16 cellular contexts compared by ENCODE assay signal in the genomic region with DNA sequence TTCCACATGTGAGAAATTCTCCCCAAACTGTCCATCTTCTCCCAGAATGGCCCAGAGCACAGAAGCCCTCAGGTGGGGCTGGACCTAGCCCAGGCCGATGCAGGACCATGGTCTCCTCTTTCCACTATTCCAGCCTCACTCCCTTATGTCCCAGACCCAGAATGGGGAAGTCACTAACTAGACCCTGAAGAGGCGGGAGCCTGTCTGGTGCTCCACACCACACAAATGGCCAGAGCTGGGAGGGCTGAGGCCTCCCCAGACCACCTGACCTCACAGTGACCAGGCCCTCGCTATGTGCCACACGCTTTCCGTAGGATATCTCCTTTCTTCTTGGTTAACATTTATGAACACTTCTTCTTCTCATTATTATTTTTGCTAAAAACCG. TPM values are rescaled to one million over a fixed set of nuclear protein-coding genes. Genes with fewer than 3 reads are reported as not detected.
DNase-seq lines count a peak whose midpoint lies in the region; ATAC-seq and TF ChIP-seq lines count a peak whose summit lies in the region.
"Had no signal": no experiment of that assay in that cellular context is flagged by ENCODE, and none has a peak within 500 bp of the region (broad histone marks: within the 10 kb centered on the region; RNA-seq: fewer than 3 reads in every experiment).

No MANE protein-coding gene starts in this region.

- peaks cover 62 to 83% (median 79%) of the 10 kb centered on the region in 10 experiments for H3K4me1 ChIP-seq in BLaER1 treated with 17β-estradiol and CSF1 and Interleukin-3, amounts not matched to agents 10 nM and 100 nM
- peaks cover 7 to 32% (median 23%) of the 10 kb centered on the region in 6 donors for H3K4me1 ChIP-seq in spleen

- peaks cover 2% of the 10 kb centered on the region for H3K36me3 Mint-ChIP-seq in activated CD4-positive, alpha-beta T cell treated with anti-CD3 and anti-CD28 coated beads, Interleukin-2, amount 10 ng/mL, durations not matched to agents 7 days and 5 days (ENCODE audit: low read depth)
- peaks cover 85% of the 10 kb centered on the region for H3K36me3 Mint-ChIP-seq in activated T-helper 17 cell treated with anti-CD3 and anti-CD28 coated beads, Interleukin-2, amount 50 U/mL, for 72 hours (ENCODE audit: low read depth)

- H3K4me1 Mint-ChIP-seq in activated CD4-positive, alpha-beta T cell treated with anti-CD3 and anti-CD28 coated beads, Interleukin-2, amount 10 ng/mL, durations not matched to agents 7 days and 5 days = peaks cover 4% of the 10 kb centered on the region
- H3K4me1 Mint-ChIP-seq in activated T-helper 17 cell treated with anti-CD3 and anti-CD28 coated beads, Interleukin-2, amount 50 U/mL, for 72 hours = peaks cover 16% of the 10 kb centered on the region

- H3K27me3 Mint-ChIP-seq in activated CD4-positive, alpha-beta T cell treated with anti-CD3 and anti-CD28 coated beads, Interleukin-2, amount 10 ng/mL, durations not matched to agents 7 days and 5 days = no peaks in the 10 kb centered on the region
- no peaks in the 10 kb centered on the region for H3K27me3 Mint-ChIP-seq in activated T-helper 17 cell treated with anti-CD3 and anti-CD28 coated beads, Interleukin-2, amount 50 U/mL, for 72 hours

- H3K4me3 Mint-ChIP-seq in activated CD4-positive, alpha-beta T cell treated with anti-CD3 and anti-CD28 coated beads, Interleukin-2, amount 10 ng/mL, durations not matched to agents 7 days and 5 days = no peak overlapping the region
- no peak overlapping the region for H3K4me3 Mint-ChIP-seq in activated T-helper 17 cell treated with anti-CD3 and anti-CD28 coated beads, Interleukin-2, amount 50 U/mL, for 72 hours

- TF ChIP-seq CTCF in spleen (IDR thresholded peaks at IDR 0.05 in 8 of 11, conservative IDR thresholded peaks at IDR 0.05 in 3 of 11) = no peak

- no peaks in the 10 kb centered on the region for H3K9me3 ChIP-seq in BLaER1 treated with 17β-estradiol and CSF1 and Interleukin-3, amounts not matched to agents 10 nM and 100 nM (replicated peaks in 1 of 11)
- no peaks in the 10 kb centered on the region for H3K9me3 ChIP-seq in spleen

- no peak for TF ChIP-seq POLR2A in spleen (IDR thresholded peaks at IDR 0.05)

- peaks cover 0 to 30% (median 7%) of the 10 kb centered on the region in 11 experiments; a peak in 10 of 22 replicates for H3K36me3 ChIP-seq in BLaER1 treated with 17β-estradiol and CSF1 and Interleukin-3, amounts not matched to agents 10 nM and 100 nM
- peaks cover 0 to 26% (median 0%) of the 10 kb centered on the region in 6 donors for H3K36me3 ChIP-seq in spleen

- H3K9ac ChIP-seq in BLaER1 treated with 17β-estradiol and CSF1 and Interleukin-3, amounts not matched to agents 10 nM and 100 nM = no peak overlapping the region

- POLR2A ChIA-PET in activated CD4-positive, alpha-beta T cell treated with anti-CD3 and anti-CD28 coated beads, Interleukin-2, amount 10 ng/mL, durations not matched to agents 7 days and 5 days (lab: Charles Lee) = no interaction called here

- 78 to 100% (median 94%) methylated on average over 6 of the region's 6 CpGs for WGBS in spleen, 5 donors

- no peaks in the 10 kb centered on the region for H3K9me3 Mint-ChIP-seq in activated CD4-positive, alpha-beta T cell treated with anti-CD3 and anti-CD28 coated beads, Interleukin-2, amount 10 ng/mL, durations not matched to agents 7 days and 5 days
- H3K9me3 Mint-ChIP-seq in activated T-helper 17 cell treated with anti-CD3 and anti-CD28 coated beads, Interleukin-2, amount 50 U/mL, for 72 hours = no peaks in the 10 kb centered on the region

- H3K27me3 ChIP-seq in BLaER1 treated with 17β-estradiol and CSF1 and Interleukin-3, amounts not matched to agents 10 nM and 100 nM = no peaks in the 10 kb centered on the region
- no peaks in the 10 kb centered on the region for H3K27me3 ChIP-seq in spleen (replicated peaks in 1 of 7)

- H3K27ac ChIP-seq in BLaER1 treated with 17β-estradiol and CSF1 and Interleukin-3, amounts not matched to agents 10 nM and 100 nM = peak overlapping the region in 3 of 11 experiments; percentile 10 to 84 (median 83); a peak in 3 of 22 replicates
- no peak overlapping the region for H3K27ac ChIP-seq in spleen

- ATAC-seq in activated T-helper 17 cell treated with anti-CD3 and anti-CD28 coated beads, Interleukin-2, amount 50 U/mL, for 72 hours (replicated peaks) = no peak
- no peak for ATAC-seq in HG02981 (IDR thresholded peaks at IDR 0.05; ENCODE audit: unreplicated experiment)
- ATAC-seq: GM12878 had no signal

- intact Hi-C loops in spleen (cut with DNase I; ENCODE audit: low total_unique reads) = no loop called here

- DNase-seq in activated CD4-positive, alpha-beta T cell treated with anti-CD3 and anti-CD28 coated beads, Interleukin-2, amount 10 ng/mL, durations not matched to agents 7 days and 5 days = no peak
- DNase-seq in activated CD4-positive, alpha-beta T cell treated with anti-CD3 and anti-CD28 coated beads, Interleukin-2, amount 50 U/mL, for 4 hours = no peak
- peak; percentile 30 for DNase-seq in spleen
- no peak for DNase-seq in NCI-H1436 treated with DMSO at 0.1 percent for 48 hours (lab: John Stamatoyannopoulos, UW)
- DNase-seq in AG08395 (ENCODE audit: low spot score) = no peak
- DNase-seq: C1 segment of cervical spinal cord, GDM1, KBM-7, NCI-H146, NCI-H2081, NCI-H510A, NCI-H774 had no signal

- CTCF ChIA-PET in activated CD4-positive, alpha-beta T cell treated with anti-CD3 and anti-CD28 coated beads, Interleukin-2, amount 10 ng/mL, durations not matched to agents 7 days and 5 days (lab: Charles Lee) = no interaction called here

- H3K4me3 ChIP-seq in BLaER1 treated with 17β-estradiol and CSF1 and Interleukin-3, amounts not matched to agents 10 nM and 100 nM = no peak overlapping the region
- no peak overlapping the region for H3K4me3 ChIP-seq in spleen
- H3K4me3 ChIP-seq: GM12878 had no signal

- H3K4me2 ChIP-seq in BLaER1 treated with 17β-estradiol and CSF1 and Interleukin-3, amounts not matched to agents 10 nM and 100 nM = peak overlapping the region in 9 of 11 experiments; percentile 79 to 96 (median 90); a peak in 17 of 22 replicates

- peak overlapping the region; percentile 2 for H3K27ac Mint-ChIP-seq in activated CD4-positive, alpha-beta T cell treated with anti-CD3 and anti-CD28 coated beads, Interleukin-2, amount 10 ng/mL, durations not matched to agents 7 days and 5 days
- peak overlapping the region; percentile 48 for H3K27ac Mint-ChIP-seq in activated T-helper 17 cell treated with anti-CD3 and anti-CD28 coated beads, Interleukin-2, amount 50 U/mL, for 72 hours

- peaks cover 0 to 63% (median 0%) of the 10 kb centered on the region in 11 experiments; a peak in 6 of 22 replicates for H4K20me1 ChIP-seq in BLaER1 treated with 17β-estradiol and CSF1 and Interleukin-3, amounts not matched to agents 10 nM and 100 nM

RNA-seq across cellular contexts. Expression of a gene that starts 54.9 kb away (rescaled TPM):
- total RNA-seq in activated CD4-positive, alpha-beta T cell treated with anti-CD3 and anti-CD28 coated beads, Interleukin-2, amount 10 ng/mL, durations not matched to agents 7 days and 5 days = not detected
- total RNA-seq in activated T-helper 17 cell treated with anti-CD3 and anti-CD28 coated beads, Interleukin-2, amount 50 U/mL, for 72 hours = not detected
- not detected for total RNA-seq in spleen
- polyA plus RNA-seq in spleen = not detected
